10 cellular contexts compared by ENCODE assay signal in the genomic region with DNA sequence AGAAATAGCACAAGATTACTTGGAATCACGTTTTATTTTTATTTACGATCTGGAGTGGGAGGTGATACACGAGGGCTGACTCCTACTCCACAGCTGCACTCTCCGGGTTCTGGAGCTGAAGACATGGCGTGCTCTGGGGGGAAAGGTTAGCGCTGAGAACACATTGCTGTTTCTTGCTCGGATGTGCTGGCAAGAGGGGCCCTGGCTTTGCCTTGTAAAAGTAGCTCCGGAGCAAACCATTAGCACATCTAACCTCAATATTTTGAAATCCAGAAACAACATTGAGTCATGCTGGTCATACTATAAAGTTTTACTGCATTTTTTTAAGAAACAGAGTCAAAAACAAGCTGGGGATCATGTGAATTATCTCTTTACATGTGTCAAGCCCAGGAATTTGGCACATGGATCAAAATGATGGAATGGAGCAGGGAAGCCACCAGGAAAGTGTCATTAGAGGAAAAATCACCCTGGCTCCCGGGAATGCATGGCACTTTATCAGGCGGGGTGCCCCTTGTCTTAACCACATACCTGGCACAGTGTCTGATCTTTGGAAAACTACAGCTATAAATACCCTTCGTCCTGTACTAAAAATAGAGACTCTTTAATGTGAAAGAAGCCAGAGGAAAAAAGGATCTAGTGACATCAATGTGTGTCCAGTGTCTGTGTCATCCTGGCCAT. TPM values are rescaled to one million over a fixed set of nuclear protein-coding genes. Genes with fewer than 3 reads are reported as not detected.
DNase-seq lines count a peak whose midpoint lies in the region; ATAC-seq and TF ChIP-seq lines count a peak whose summit lies in the region.
"Had no signal": no experiment of that assay in that cellular context is flagged by ENCODE, and none has a peak within 500 bp of the region (broad histone marks: within the 10 kb centered on the region; RNA-seq: fewer than 3 reads in every experiment).

No MANE protein-coding gene starts in this region.

- H3K36me3 Mint-ChIP-seq in natural killer cell treated with Interleukin-12 subunit alpha and Interleukin-12 subunit beta and Interleukin-15 and Interleukin-18, amount 100 ng/mL, for 72 hours: no peaks in the 10 kb centered on the region

- no peak overlapping the region for H3K4me3 ChIP-seq in astrocyte of the spinal cord (ENCODE audit: low read depth, low read length)
- H3K4me3 ChIP-seq in upper lobe of left lung: no peak overlapping the region

- intact Hi-C loops in posterior cingulate gyrus (cut with DNase I): no loop called here

- TF ChIP-seq EP300 in upper lobe of left lung (IDR thresholded peaks at IDR 0.05): no peak

- in situ Hi-C loops in astrocyte of the spinal cord (cut with HindIII; ENCODE audit: low sequenced_read_pairs): no loop called here

- H3K27ac Mint-ChIP-seq in natural killer cell treated with Interleukin-12 subunit alpha and Interleukin-12 subunit beta and Interleukin-15 and Interleukin-18, amount 100 ng/mL, for 72 hours: no peak overlapping the region

- no peaks in the 10 kb centered on the region for H3K4me1 Mint-ChIP-seq in natural killer cell treated with Interleukin-12 subunit alpha and Interleukin-12 subunit beta and Interleukin-15 and Interleukin-18, amount 100 ng/mL, for 72 hours (ENCODE audit: low read depth in 2 of 2)

- TF ChIP-seq CTCF in astrocyte of the spinal cord (IDR thresholded peaks at IDR 0.05; ENCODE audit: low read depth, low read length): no peak
- no peak for TF ChIP-seq CTCF in upper lobe of left lung (IDR thresholded peaks at IDR 0.05)

- no peaks in the 10 kb centered on the region for H3K27me3 ChIP-seq in upper lobe of left lung

- ATAC-seq in upper lobe of left lung (ENCODE audit: low FRiP score in 2 of 2): peak; percentile 75 to 77
- ATAC-seq in natural killer cell treated with Interleukin-12 subunit alpha and Interleukin-12 subunit beta and Interleukin-15 and Interleukin-18, amount 100 ng/mL, for 72 hours: no peak
- no peak for ATAC-seq in HG02623 (IDR thresholded peaks at IDR 0.05; ENCODE audit: unreplicated experiment)

- no peaks in the 10 kb centered on the region for H3K4me1 ChIP-seq in upper lobe of left lung

- H3K9me3 ChIP-seq in upper lobe of left lung: no peaks in the 10 kb centered on the region

- H3K27ac ChIP-seq in upper lobe of left lung: no peak overlapping the region

- H3K36me3 ChIP-seq in upper lobe of left lung: no peaks in the 10 kb centered on the region

- 22 to 33% methylated on average over 11 of the region's 11 CpGs for WGBS in upper lobe of left lung, 2 donors

- peaks cover 38 to 39% of the 10 kb centered on the region in 2 donors for H3K27me3 Mint-ChIP-seq in natural killer cell treated with Interleukin-12 subunit alpha and Interleukin-12 subunit beta and Interleukin-15 and Interleukin-18, amount 100 ng/mL, for 72 hours

- DNase-seq in LHCN-M2 (ENCODE audit: low read depth): peak; percentile 87
- peak; percentile 88 for DNase-seq in astrocyte of the spinal cord (ENCODE audit: low read depth, low spot score)
- DNase-seq in left kidney (ENCODE audit: low read depth, low spot score): peak; percentile 87
- DNase-seq in upper lobe of left lung: peak in 1 of 2 donors; percentile 32
- no peak for DNase-seq in posterior cingulate gyrus
- DNase-seq in natural killer cell treated with Interleukin-12 subunit alpha and Interleukin-12 subunit beta and Interleukin-15 and Interleukin-18, amount 100 ng/mL, for 72 hours (ENCODE audit: low spot score): no peak
- no peak for DNase-seq in HK-2 (ENCODE audit: unreplicated experiment)
- DNase-seq: NCI-H69 had no signal

- H3K4me3 Mint-ChIP-seq in natural killer cell treated with Interleukin-12 subunit alpha and Interleukin-12 subunit beta and Interleukin-15 and Interleukin-18, amount 100 ng/mL, for 72 hours: no peak overlapping the region

- TF ChIP-seq POLR2A in upper lobe of left lung (IDR thresholded peaks at IDR 0.05): no peak

- no peaks in the 10 kb centered on the region for H3K9me3 Mint-ChIP-seq in natural killer cell treated with Interleukin-12 subunit alpha and Interleukin-12 subunit beta and Interleukin-15 and Interleukin-18, amount 100 ng/mL, for 72 hours

RNA-seq across cellular contexts. Expression of a gene that starts 31.6 kb away (rescaled TPM):
- total RNA-seq in LHCN-M2 (2014; rRNA removed) (not detected in 2 replicates), upper lobe of left lung (not detected)
- polyA plus RNA-seq in LHCN-M2 (2012): not detected
- total RNA-seq in natural killer cell treated with Interleukin-12 subunit alpha and Interleukin-12 subunit beta and Interleukin-15 and Interleukin-18, amount 100 ng/mL, for 72 hours: not detected
- total RNA-seq: glomerular endothelial cell had no signal

Comparison
In these comparisons a context has a peak if more than half of its experiments do, and no peak if none do; other contexts are left out.
1. DNase-seq: peak in LHCN-M2 (single experiment), astrocyte of the spinal cord (single experiment) and left kidney (single experiment); none in posterior cingulate gyrus (0 of 10), natural killer cell treated with Interleukin-12 subunit alpha and Interleukin-12 subunit beta and Interleukin-15 and Interleukin-18, amount 100 ng/mL, for 72 hours (single experiment) and HK-2 (single experiment).
2. ATAC-seq: peak in upper lobe of left lung (2 of 2); none in natural killer cell treated with Interleukin-12 subunit alpha and Interleukin-12 subunit beta and Interleukin-15 and Interleukin-18, amount 100 ng/mL, for 72 hours (0 of 2) and HG02623 (single experiment).